9 cellular contexts compared by ENCODE assay signal in genomic region chr14:52312872-52313492, GRCh38. TPM values are rescaled to one million over a fixed set of nuclear protein-coding genes. Genes with fewer than 3 reads are reported as not detected.
DNase-seq lines count a peak whose midpoint lies in the region; ATAC-seq and TF ChIP-seq lines count a peak whose summit lies in the region.
"Had no signal": no experiment of that assay in that cellular context is flagged by ENCODE, and none has a peak within 500 bp of the region (broad histone marks: within the 10 kb centered on the region; RNA-seq: fewer than 3 reads in every experiment).

No MANE protein-coding gene starts in this region.

- H3K27ac ChIP-seq in breast epithelium = no peak overlapping the region

- peak overlapping the region; percentile 91 for H3K4me3 Mint-ChIP-seq in stimulated activated naive CD8-positive, alpha-beta T cell treated with anti-CD3 and anti-CD28 coated beads, Interleukin-15, Interleukin-2, amounts not matched to agents 100 ng/mL and 50 ng/mL, for 24 hours
- H3K4me3 Mint-ChIP-seq in natural killer cell = peak overlapping the region; percentile 98

- H3K9me3 Mint-ChIP-seq in stimulated activated naive CD8-positive, alpha-beta T cell treated with anti-CD3 and anti-CD28 coated beads, Interleukin-15, Interleukin-2, amounts not matched to agents 100 ng/mL and 50 ng/mL, for 24 hours = no peaks in the 10 kb centered on the region
- H3K9me3 Mint-ChIP-seq in natural killer cell = no peaks in the 10 kb centered on the region

- peak overlapping the region; percentile 50 to 65 (median 56) for H3K4me3 ChIP-seq in breast epithelium

- no peak for DNase-seq in stimulated activated naive CD8-positive, alpha-beta T cell treated with anti-CD3 and anti-CD28 coated beads, Interleukin-15, Interleukin-2, amounts not matched to agents 100 U/mL and 50 U/mL, for 24 hours
- no peak for DNase-seq in breast epithelium (ENCODE audit: low spot score in 2 of 2)
- no peak for DNase-seq in natural killer cell
- no peak for DNase-seq in NCI-H146 (lab: John Stamatoyannopoulos, UW)
- DNase-seq in stimulated activated CD4-positive, alpha-beta T cell treated with anti-CD3 and anti-CD28 coated beads, Interleukin-1b, Interleukin-23, amount 100 ng/mL, for 48 hours = no peak
- DNase-seq in ureter (ENCODE audit: low spot score) = no peak
- DNase-seq: activated CD8-positive, alpha-beta memory T cell treated with anti-CD3 and anti-CD28 coated beads, Interleukin-2, amount 50 U/mL, for 4 hours had no signal

- H3K36me3 Mint-ChIP-seq in stimulated activated naive CD8-positive, alpha-beta T cell treated with anti-CD3 and anti-CD28 coated beads, Interleukin-15, Interleukin-2, amounts not matched to agents 100 ng/mL and 50 ng/mL, for 24 hours (ENCODE audit: low read depth) = peaks cover 11% of the 10 kb centered on the region
- H3K36me3 Mint-ChIP-seq in natural killer cell = peaks cover 9% of the 10 kb centered on the region

- H3K36me3 ChIP-seq in breast epithelium = no peaks in the 10 kb centered on the region

- intact Hi-C loops in breast epithelium (cut with DNase I; ENCODE audit: low total_unique reads) = no loop called here
- intact Hi-C loops in natural killer cell (cut with micrococcal nuclease) = loop anchor here (5.0 kb wide), 1 partner anchor 239 kb away; the partner anchor contains the start of genes GPR137C and TXNDC16

- H3K27ac Mint-ChIP-seq in stimulated activated naive CD8-positive, alpha-beta T cell treated with anti-CD3 and anti-CD28 coated beads, Interleukin-15, Interleukin-2, amounts not matched to agents 100 ng/mL and 50 ng/mL, for 24 hours = peak overlapping the region; percentile 93
- peak overlapping the region; percentile 95 to 99 for H3K27ac Mint-ChIP-seq in natural killer cell

- peaks cover 0 to 6% of the 10 kb centered on the region in 2 donors for H3K27me3 ChIP-seq in breast epithelium

- TF ChIP-seq CTCF in breast epithelium (IDR thresholded peaks at IDR 0.05) (no peak), natural killer cell (IDR thresholded peaks at IDR 0.05) (no peak)

- no peak for TF ChIP-seq POLR2A in breast epithelium (IDR thresholded peaks at IDR 0.05)

- H3K9me3 ChIP-seq in breast epithelium = no peaks in the 10 kb centered on the region

- ATAC-seq in stimulated activated naive CD8-positive, alpha-beta T cell treated with anti-CD3 and anti-CD28 coated beads, Interleukin-15, Interleukin-2, amounts not matched to agents 100 U/mL and 50 U/mL, for 24 hours = no peak
- ATAC-seq in natural killer cell (no peak), GM21360 (IDR thresholded peaks at IDR 0.05; ENCODE audit: unreplicated experiment) (no peak)

- no peaks in the 10 kb centered on the region for H3K4me1 ChIP-seq in breast epithelium

- peaks cover 20% of the 10 kb centered on the region for H3K27me3 Mint-ChIP-seq in stimulated activated naive CD8-positive, alpha-beta T cell treated with anti-CD3 and anti-CD28 coated beads, Interleukin-15, Interleukin-2, amounts not matched to agents 100 ng/mL and 50 ng/mL, for 24 hours
- H3K27me3 Mint-ChIP-seq in natural killer cell (ENCODE audit: low read depth in 2 of 2) = no peaks in the 10 kb centered on the region

- H3K4me1 Mint-ChIP-seq in stimulated activated naive CD8-positive, alpha-beta T cell treated with anti-CD3 and anti-CD28 coated beads, Interleukin-15, Interleukin-2, amounts not matched to agents 100 ng/mL and 50 ng/mL, for 24 hours (ENCODE audit: low read depth) = peaks cover 90% of the 10 kb centered on the region
- H3K4me1 Mint-ChIP-seq in natural killer cell = peaks cover 86 to 95% of the 10 kb centered on the region in 2 donors

RNA-seq across cellular contexts. Expression of gene PTGER2, which starts 1.1 kb away (rescaled TPM):
- total RNA-seq in breast epithelium (1 to 10 TPM; 1.8 to 5.9 (median 4.9) TPM), natural killer cell (10 to 100 TPM; 55.3 to 67.9 (median 60.6) TPM), ureter (3.4 TPM)

RNA-seq across cellular contexts. Expression of gene PTGDR, which starts 45.5 kb away (rescaled TPM):
- total RNA-seq in breast epithelium (1 to 10 TPM; 1.2 to 3.2 (median 1.3) TPM), natural killer cell (100 to 1,000 TPM; 106 to 140 (median 112) TPM), ureter (2.7 TPM)

Comparison
In these comparisons a context has a peak if more than half of its experiments do, and no peak if none do; other contexts are left out.
1. RNA of gene PTGER2, which starts 1.1 kb away (total RNA-seq): 55.3 to 67.9 TPM in natural killer cell; 1.8 to 5.9 TPM in breast epithelium and 3.4 TPM in ureter (single experiment); every median in the first group is over 4 times any median in the second.
2. RNA of gene PTGDR, which starts 45.5 kb away (total RNA-seq): 106 to 140 TPM in natural killer cell; 2.7 TPM in ureter (single experiment) and 1.2 to 3.2 TPM in breast epithelium; every median in the first group is over 10 times any median in the second.